ENCODE assay signal across 15 cellular contexts in the genomic region with DNA sequence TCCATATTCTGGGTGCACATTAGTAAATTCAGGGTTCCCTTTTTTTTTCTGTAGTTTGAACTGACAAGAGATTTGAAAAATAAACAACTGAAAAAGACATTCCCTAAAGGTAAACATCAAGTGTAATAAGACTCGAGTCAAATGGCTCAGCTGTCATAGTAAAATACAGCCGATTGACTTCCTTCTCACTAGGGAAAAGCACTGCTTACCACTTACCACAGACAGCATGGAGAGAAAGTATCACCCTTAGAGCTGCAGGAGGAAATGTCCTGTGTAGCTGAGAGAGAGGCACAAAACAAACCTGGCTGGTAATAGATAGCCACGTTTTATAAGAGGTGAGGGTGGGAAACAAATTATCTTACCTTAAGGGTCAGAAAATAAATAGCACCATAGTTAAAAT. TPM values are rescaled to one million over a fixed set of nuclear protein-coding genes. Genes with fewer than 3 reads are reported as not detected.
DNase-seq lines count a peak whose midpoint lies in the region; ATAC-seq lines count a peak whose summit lies in the region.
"Had no signal": no experiment of that assay in that cellular context is flagged by ENCODE, and none has a peak within 500 bp of the region (broad histone marks: within the 10 kb centered on the region; RNA-seq: fewer than 3 reads in every experiment).

No MANE protein-coding gene starts in this region.

- peaks cover 3% of the 10 kb centered on the region for H3K27me3 Mint-ChIP-seq in activated naive CD8-positive, alpha-beta T cell treated with anti-CD3 and anti-CD28 coated beads, Interleukin-2, amount 10 ng/mL, durations not matched to agents 7 days and 5 days
- no peaks in the 10 kb centered on the region for H3K27me3 Mint-ChIP-seq in activated naive CD8-positive, alpha-beta T cell treated with anti-CD3 and anti-CD28 coated beads, Interleukin-2, amount 50 U/mL, for 24 hours

- H3K9me3 Mint-ChIP-seq in activated naive CD8-positive, alpha-beta T cell treated with anti-CD3 and anti-CD28 coated beads, Interleukin-2, amount 10 ng/mL, durations not matched to agents 7 days and 5 days: no peaks in the 10 kb centered on the region
- H3K9me3 Mint-ChIP-seq in activated naive CD8-positive, alpha-beta T cell treated with anti-CD3 and anti-CD28 coated beads, Interleukin-2, amount 50 U/mL, for 24 hours: no peaks in the 10 kb centered on the region
- H3K9me3 Mint-ChIP-seq: CD4-positive, alpha-beta memory T cell had no signal

- peaks cover 4% of the 10 kb centered on the region for H3K4me1 Mint-ChIP-seq in activated naive CD8-positive, alpha-beta T cell treated with anti-CD3 and anti-CD28 coated beads, Interleukin-2, amount 10 ng/mL, durations not matched to agents 7 days and 5 days
- no peaks in the 10 kb centered on the region for H3K4me1 Mint-ChIP-seq in activated naive CD8-positive, alpha-beta T cell treated with anti-CD3 and anti-CD28 coated beads, Interleukin-2, amount 50 U/mL, for 24 hours

- no peak overlapping the region for H3K4me3 Mint-ChIP-seq in activated naive CD8-positive, alpha-beta T cell treated with anti-CD3 and anti-CD28 coated beads, Interleukin-2, amount 10 ng/mL, durations not matched to agents 7 days and 5 days
- no peak overlapping the region for H3K4me3 Mint-ChIP-seq in activated naive CD8-positive, alpha-beta T cell treated with anti-CD3 and anti-CD28 coated beads, Interleukin-2, amount 50 U/mL, for 24 hours
- H3K4me3 Mint-ChIP-seq: CD4-positive, alpha-beta memory T cell; T-helper 17 cell had no signal

- H3K36me3 Mint-ChIP-seq in activated naive CD8-positive, alpha-beta T cell treated with anti-CD3 and anti-CD28 coated beads, Interleukin-2, amount 10 ng/mL, durations not matched to agents 7 days and 5 days: no peaks in the 10 kb centered on the region
- H3K36me3 Mint-ChIP-seq in activated naive CD8-positive, alpha-beta T cell treated with anti-CD3 and anti-CD28 coated beads, Interleukin-2, amount 50 U/mL, for 24 hours (ENCODE audit: low read depth): no peaks in the 10 kb centered on the region
- H3K36me3 Mint-ChIP-seq: CD4-positive, alpha-beta memory T cell had no signal

- DNase-seq in activated naive CD8-positive, alpha-beta T cell treated with anti-CD3 and anti-CD28 coated beads, Interleukin-2, amount 10 ng/mL, durations not matched to agents 7 days and 5 days: no peak
- no peak for DNase-seq in activated naive CD8-positive, alpha-beta T cell treated with anti-CD3 and anti-CD28 coated beads, Interleukin-2, amount 50 U/mL, for 24 hours
- peak; percentile 35 for DNase-seq in NCI-H146 (lab: John Stamatoyannopoulos, UW)
- peak; percentile 74 for DNase-seq in left kidney (ENCODE audit: low read depth, low spot score)
- no peak for DNase-seq in NOMO-1 treated with dmso at 0.1 percent for 144 hours (lab: John Stamatoyannopoulos, UW; ENCODE audit: unreplicated experiment)
- DNase-seq in activated CD4-positive, CD25-positive, alpha-beta regulatory T cell (lab: John Stamatoyannopoulos, UW): no peak
- DNase-seq in kidney tubule cell (ENCODE audit: low spot score): no peak
- DNase-seq: BE2C; CD4-positive, alpha-beta memory T cell; HCEC 1CT; Kasumi-1; NCI-H1436; NCI-H774; SHP77 treated with DMSO at 0.1 percent for 48 hours; T-helper 17 cell had no signal

- peak; percentile 54 for ATAC-seq in activated naive CD8-positive, alpha-beta T cell treated with anti-CD3 and anti-CD28 coated beads, Interleukin-2, amount 10 ng/mL, durations not matched to agents 7 days and 5 days (ENCODE audit: low read depth)
- ATAC-seq in activated naive CD8-positive, alpha-beta T cell treated with anti-CD3 and anti-CD28 coated beads, Interleukin-2, amount 50 U/mL, for 24 hours: no peak
- ATAC-seq: T-helper 17 cell had no signal

- H3K27ac Mint-ChIP-seq in activated naive CD8-positive, alpha-beta T cell treated with anti-CD3 and anti-CD28 coated beads, Interleukin-2, amount 10 ng/mL, durations not matched to agents 7 days and 5 days: no peak overlapping the region
- H3K27ac Mint-ChIP-seq in activated naive CD8-positive, alpha-beta T cell treated with anti-CD3 and anti-CD28 coated beads, Interleukin-2, amount 50 U/mL, for 24 hours: no peak overlapping the region
- H3K27ac Mint-ChIP-seq: CD4-positive, alpha-beta memory T cell; T-helper 17 cell had no signal

- POLR2A ChIA-PET in activated naive CD8-positive, alpha-beta T cell treated with anti-CD3 and anti-CD28 coated beads, Interleukin-2, amount 10 ng/mL, durations not matched to agents 7 days and 5 days (lab: Charles Lee): no interaction called here

RNA-seq across cellular contexts. Expression of gene DMAC1, which starts 12.1 kb away (rescaled TPM):
- 10 to 100 TPM; 55.1 to 56.5 TPM for total RNA-seq in activated naive CD8-positive, alpha-beta T cell treated with anti-CD3 and anti-CD28 coated beads, Interleukin-2, amount 10 ng/mL, durations not matched to agents 7 days and 5 days

Comparison
In these comparisons a context has a peak if more than half of its experiments do, and no peak if none do; other contexts are left out.
1. DNase-seq: peak in NCI-H146 (single experiment) and left kidney (single experiment); none in activated naive CD8-positive, alpha-beta T cell treated with anti-CD3 and anti-CD28 coated beads, Interleukin-2, amount 10 ng/mL, durations not matched to agents 7 days and 5 days (single experiment), activated naive CD8-positive, alpha-beta T cell treated with anti-CD3 and anti-CD28 coated beads, Interleukin-2, amount 50 U/mL, for 24 hours (single experiment), NOMO-1 treated with dmso at 0.1 percent for 144 hours (single experiment), activated CD4-positive, CD25-positive, alpha-beta regulatory T cell (0 of 4) and kidney tubule cell (single experiment).